Comparison of ENCODE assay signal across 23 cellular contexts in genomic region chr11:115611343-115611742, GRCh38.
"Had no signal": no experiment of that assay in that cellular context is flagged by ENCODE, and none has a peak within 500 bp of the region (broad histone marks: within the 10 kb centered on the region; RNA-seq: fewer than 3 reads in every experiment).

No MANE protein-coding gene starts in this region.

- H3K9me3 ChIP-seq: colonic mucosa, esophagus squamous epithelium, prostate gland, right atrium auricular region, sigmoid colon, stomach, thyroid gland had no signal

- H3K4me1 ChIP-seq: colonic mucosa, prostate gland had no signal

- H3K36me3 ChIP-seq: colonic mucosa, esophagus squamous epithelium, prostate gland, right atrium auricular region, sigmoid colon, stomach, thyroid gland had no signal

- ATAC-seq: naive thymus-derived CD4-positive, alpha-beta T cell; stimulated activated effector memory CD8-positive, alpha-beta T cell treated with anti-CD3 and anti-CD28 coated beads, Interleukin-12 subunit alpha, Interleukin-12 subunit beta, amount 100 ng/mL, for 72 hours had no signal

- H3K27me3 ChIP-seq: colonic mucosa, esophagus squamous epithelium, right atrium auricular region, sigmoid colon, stomach, thyroid gland had no signal

- H3K4me1 Mint-ChIP-seq: memory B cell; naive thymus-derived CD4-positive, alpha-beta T cell; stimulated activated effector memory CD8-positive, alpha-beta T cell treated with anti-CD3 and anti-CD28 coated beads, Interleukin-12 subunit alpha, Interleukin-12 subunit beta, amount 100 ng/mL, for 72 hours had no signal

- H3K27ac Mint-ChIP-seq: dendritic cell treated with granulocyte-macrophage colony-stimulating factor and Interleukin-4, amounts not matched to agents 40 ng/mL and 50 ng/mL, for 4 days; memory B cell; mesothelial cell of epicardium; naive thymus-derived CD4-positive, alpha-beta T cell; stimulated activated effector memory CD8-positive, alpha-beta T cell treated with anti-CD3 and anti-CD28 coated beads, Interleukin-12 subunit alpha, Interleukin-12 subunit beta, amount 100 ng/mL, for 72 hours had no signal

- H3K27ac ChIP-seq: colonic mucosa, esophagus squamous epithelium, prostate gland, right atrium auricular region, sigmoid colon, stomach, thyroid gland had no signal

- DNase-seq: colonic mucosa; effector memory CD4-positive, alpha-beta T cell; erythroblast; esophagus squamous epithelium; foreskin melanocyte; hypothalamus; kidney; naive thymus-derived CD4-positive, alpha-beta T cell; sigmoid colon; stimulated activated CD4-positive, alpha-beta T cell treated with anti-CD3 and anti-CD28 coated beads, Interleukin-2, amount 100 ng/mL, for 24 hours; stimulated activated CD4-positive, alpha-beta T cell treated with anti-CD3 and anti-CD28 coated beads, Interleukin-4, amount 100 ng/mL, for 24 hours; stimulated activated naive CD4-positive, alpha-beta T cell treated with Interleukin-2 at 50 U/mL for 16 hours; stomach; thyroid gland; trophoblast cell had no signal

- H3K36me3 Mint-ChIP-seq: memory B cell; mesothelial cell of epicardium; naive thymus-derived CD4-positive, alpha-beta T cell; stimulated activated effector memory CD8-positive, alpha-beta T cell treated with anti-CD3 and anti-CD28 coated beads, Interleukin-12 subunit alpha, Interleukin-12 subunit beta, amount 100 ng/mL, for 72 hours had no signal

- H3K4me3 ChIP-seq: colonic mucosa, esophagus squamous epithelium, lung, prostate gland, right atrium auricular region, sigmoid colon, stomach, thyroid gland had no signal

- H3K4me3 Mint-ChIP-seq: dendritic cell treated with granulocyte-macrophage colony-stimulating factor and Interleukin-4, amounts not matched to agents 40 ng/mL and 50 ng/mL, for 4 days; memory B cell; mesothelial cell of epicardium; naive thymus-derived CD4-positive, alpha-beta T cell; stimulated activated effector memory CD8-positive, alpha-beta T cell treated with anti-CD3 and anti-CD28 coated beads, Interleukin-12 subunit alpha, Interleukin-12 subunit beta, amount 100 ng/mL, for 72 hours had no signal

- H3K9me3 Mint-ChIP-seq: dendritic cell treated with granulocyte-macrophage colony-stimulating factor and Interleukin-4, amounts not matched to agents 40 ng/mL and 50 ng/mL, for 4 days; mesothelial cell of epicardium; nephron; stimulated activated effector memory CD8-positive, alpha-beta T cell treated with anti-CD3 and anti-CD28 coated beads, Interleukin-12 subunit alpha, Interleukin-12 subunit beta, amount 100 ng/mL, for 72 hours had no signal
